ENCODE assay signal across 10 cellular contexts in genomic region chr4:67122029-67122428, GRCh38.
A peak's percentile ranks its signal among the peaks of the same experiment; 100 is the strongest.
DNase-seq lines count a peak whose midpoint lies in the region; ATAC-seq and TF ChIP-seq lines count a peak whose summit lies in the region.
"Had no signal": no experiment of that assay in that cellular context is flagged by ENCODE, and none has a peak within 500 bp of the region (broad histone marks: within the 10 kb centered on the region; RNA-seq: fewer than 3 reads in every experiment).

No MANE protein-coding gene starts in this region.

- intact Hi-C loops in transverse colon (cut with DNase I; ENCODE audit: low total_unique reads) = loop anchor here (5.0 kb wide), 1 partner anchor 1315 kb away; no protein-coding TSS in a partner anchor

- TF ChIP-seq CTCF in NB4 (IDR thresholded peaks at IDR 0.05; ENCODE audit: low read depth, low read length) = peak; percentile 20
- TF ChIP-seq CTCF in neural crest cell (conservative IDR thresholded peaks at IDR 0.05) = peak; percentile 62
- TF ChIP-seq CTCF in transverse colon (IDR thresholded peaks at IDR 0.05) = no peak

- no peaks in the 10 kb centered on the region for H3K36me3 ChIP-seq in transverse colon
- H3K36me3 ChIP-seq: esophagus muscularis mucosa, SJSA1 had no signal

- H3K27me3 Mint-ChIP-seq in neural crest cell (ENCODE audit: low read depth) = no peaks in the 10 kb centered on the region
- H3K27me3 Mint-ChIP-seq: IgD-negative memory B cell had no signal

- no peak for TF ChIP-seq POLR2A in NB4 (IDR thresholded peaks at IDR 0.05; ENCODE audit: extremely low read depth, insufficient read length)
- no peak for TF ChIP-seq POLR2A in transverse colon (IDR thresholded peaks at IDR 0.05)

- H3K4me3 Mint-ChIP-seq in neural crest cell = no peak overlapping the region
- H3K4me3 Mint-ChIP-seq: IgD-negative memory B cell had no signal

- peaks cover 5% of the 10 kb centered on the region for H3K4me1 Mint-ChIP-seq in neural crest cell
- H3K4me1 Mint-ChIP-seq: IgD-negative memory B cell had no signal

- H3K27ac Mint-ChIP-seq in neural crest cell (ENCODE audit: unreplicated experiment) = no peak overlapping the region
- H3K27ac Mint-ChIP-seq: IgD-negative memory B cell had no signal

- 21% methylated on average over 3 of the region's 3 CpGs for WGBS in transverse colon (ENCODE audit: low coverage in 1 of 2), 2 donors

- in situ Hi-C loops in T47D (cut with HindIII; ENCODE audit: low pct_unique_long_range_greater_than_20kb, low sequenced_read_pairs) = no loop called here
- in situ Hi-C loops in transverse colon (cut with MboI; ENCODE audit: low pct_ligation_motif_present in 1 of 4, low pct_unique_long_range_greater_than_20kb in 1 of 4, low sequenced_read_pairs in 3 of 4) = no loop called here

- no peaks in the 10 kb centered on the region for H3K27me3 ChIP-seq in transverse colon
- H3K27me3 ChIP-seq: esophagus muscularis mucosa had no signal

- H3K36me3 Mint-ChIP-seq in neural crest cell (ENCODE audit: low read depth) = no peaks in the 10 kb centered on the region
- H3K36me3 Mint-ChIP-seq: IgD-negative memory B cell had no signal

- no peak overlapping the region for H3K27ac ChIP-seq in transverse colon
- H3K27ac ChIP-seq: esophagus muscularis mucosa, SJSA1 had no signal

- peak; percentile 51 for ATAC-seq in GM18868 (IDR thresholded peaks at IDR 0.05; ENCODE audit: unreplicated experiment)
- ATAC-seq in GM21528 (IDR thresholded peaks at IDR 0.05; ENCODE audit: low FRiP score, unreplicated experiment) = no peak
- ATAC-seq in GM21515 (IDR thresholded peaks at IDR 0.05; ENCODE audit: unreplicated experiment) = no peak

- no peaks in the 10 kb centered on the region for H3K9me3 ChIP-seq in transverse colon
- H3K9me3 ChIP-seq: esophagus muscularis mucosa, SJSA1 had no signal

- H3K9me3 Mint-ChIP-seq in neural crest cell = peaks cover 11% of the 10 kb centered on the region

- no peak for TF ChIP-seq EP300 in transverse colon (IDR thresholded peaks at IDR 0.05; ENCODE audit: low read depth)

- H3K4me1 ChIP-seq in transverse colon = no peaks in the 10 kb centered on the region
- H3K4me1 ChIP-seq: esophagus muscularis mucosa, SJSA1 had no signal

- H3K4me3 ChIP-seq in NB4 (ENCODE audit: low read depth, low read length) (no peak overlapping the region), transverse colon (no peak overlapping the region)
- H3K4me3 ChIP-seq: esophagus muscularis mucosa, SJSA1 had no signal

- DNase-seq in NB4 (ENCODE audit: low read depth) (peak; percentile 3), T47D (ENCODE audit: low read depth in 1 of 2, low spot score in 1 of 2) (peak; percentile 16 to 67), neural crest cell (ENCODE audit: low read depth, low spot score) (no peak), transverse colon (no peak)

Comparison
In these comparisons a context has a peak if more than half of its experiments do, and no peak if none do; other contexts are left out.
1. DNase-seq: peak in NB4 (single experiment) and T47D (2 of 2); none in neural crest cell (single experiment) and transverse colon (single experiment).
2. CTCF ChIP-seq: peak in NB4 (single experiment) and neural crest cell (single experiment); none in transverse colon (0 of 5).